Comparison of ENCODE assay signal across 8 cellular contexts in the genomic region with DNA sequence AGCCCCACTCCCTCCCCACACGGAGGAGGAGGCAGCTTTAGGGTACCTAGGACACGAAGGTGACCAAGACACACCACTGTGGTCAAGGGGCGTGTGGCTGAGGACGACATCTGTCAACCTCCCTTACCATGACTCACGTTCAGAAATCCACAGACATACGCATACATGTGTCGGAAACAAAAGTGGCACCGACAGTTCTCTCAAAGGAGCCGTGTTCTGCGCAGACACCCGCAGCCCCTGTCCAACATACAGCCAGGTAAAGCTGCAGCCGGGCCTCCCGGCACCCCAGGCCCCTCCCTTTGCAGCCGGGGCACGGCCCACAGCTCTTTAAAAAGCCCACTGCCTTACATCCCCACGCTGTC. TPM values are rescaled to one million over a fixed set of nuclear protein-coding genes. Genes with fewer than 3 reads are reported as not detected.
DNase-seq lines count a peak whose midpoint lies in the region; ATAC-seq, FAIRE-seq and TF ChIP-seq lines count a peak whose summit lies in the region.

No MANE protein-coding gene starts in this region.

- FAIRE-seq in H54 (lab: Jason Lieb, UNC) = no peak

- peaks cover 1% of the 10 kb centered on the region for H3K36me3 Mint-ChIP-seq in central memory CD8-positive, alpha-beta T cell (ENCODE audit: insufficient read depth)

- H3F3A ChIP-seq in OCI-LY1 (ENCODE audit: insufficient read depth, low read length) = no peaks in the 10 kb centered on the region

- H3K4me3 Mint-ChIP-seq in central memory CD8-positive, alpha-beta T cell = peak overlapping the region; percentile 65

- TF ChIP-seq POLR2A in ovary (IDR thresholded peaks at IDR 0.05) (no peak), H54 (IDR thresholded peaks at IDR 0.05; ENCODE audit: low read depth, low read length) (no peak)

- H3K9me3 Mint-ChIP-seq in central memory CD8-positive, alpha-beta T cell = no peaks in the 10 kb centered on the region

- ATAC-seq in DND-41 (ENCODE audit: insufficient read depth, low read depth) = peak; percentile 15; the same call in 2 of the 3 replicates
- ATAC-seq in central memory CD8-positive, alpha-beta T cell (replicated peaks; ENCODE audit: extremely low read depth, poor library complexity, severe bottlenecking) = no peak
- ATAC-seq in HG03571 (IDR thresholded peaks at IDR 0.05; ENCODE audit: unreplicated experiment) = no peak
- no peak for ATAC-seq in GM18511 (IDR thresholded peaks at IDR 0.05; ENCODE audit: unreplicated experiment)

- H3K27me3 ChIP-seq in DND-41 (ENCODE audit: insufficient read depth, low read length, poor library complexity) = no peaks in the 10 kb centered on the region
- no peaks in the 10 kb centered on the region for H3K27me3 ChIP-seq in OCI-LY1 (ENCODE audit: insufficient read depth, low read length)
- H3K27me3 ChIP-seq in ovary = no peaks in the 10 kb centered on the region

- no peaks in the 10 kb centered on the region for H4K20me1 ChIP-seq in DND-41 (ENCODE audit: insufficient read depth, low read length)
- H4K20me1 ChIP-seq in OCI-LY1 (ENCODE audit: insufficient read depth, low read length) = no peaks in the 10 kb centered on the region

- no peaks in the 10 kb centered on the region for H3K36me3 ChIP-seq in DND-41 (ENCODE audit: insufficient read depth, low read length)
- peaks cover 5% of the 10 kb centered on the region; the same call in 1 of the 2 replicates for H3K36me3 ChIP-seq in OCI-LY1 (ENCODE audit: insufficient read depth, low read length)
- H3K36me3 ChIP-seq in ovary = no peaks in the 10 kb centered on the region

- no peak for TF ChIP-seq CTCF in DND-41 (IDR thresholded peaks at IDR 0.05; ENCODE audit: borderline replicate concordance, extremely low read depth, low read length, poor library complexity, severe bottlenecking)
- TF ChIP-seq CTCF in OCI-LY1 (IDR thresholded peaks at IDR 0.05; ENCODE audit: low read length) = no peak
- no peak for TF ChIP-seq CTCF in ovary (IDR thresholded peaks at IDR 0.05)

- TF ChIP-seq EP300 in ovary (IDR thresholded peaks at IDR 0.05) = no peak

- DNase-seq in DND-41 (no peak), ovary (no peak), 8988T (no peak), H54 (ENCODE audit: insufficient read length, low spot score) (no peak)
- DNase-seq in central memory CD8-positive, alpha-beta T cell (ENCODE audit: low spot score in 2 of 2) = no peak

- H3K9ac ChIP-seq in DND-41 (ENCODE audit: low read depth, low read length) (peak overlapping the region; percentile 79), OCI-LY1 (ENCODE audit: low read length) (peak overlapping the region; percentile 64)

- H3K27ac Mint-ChIP-seq in central memory CD8-positive, alpha-beta T cell (ENCODE audit: low read depth) = peak overlapping the region; percentile 66

- peaks cover 6% of the 10 kb centered on the region for H3K4me1 Mint-ChIP-seq in central memory CD8-positive, alpha-beta T cell

- peak overlapping the region; percentile 16 to 70; a peak in 3 of 4 replicates for H3K4me3 ChIP-seq in DND-41 (ENCODE audit: low read depth in 1 of 2, low read length in 2 of 2)
- H3K4me3 ChIP-seq in OCI-LY1 (ENCODE audit: low read depth, low read length, poor library complexity, severe bottlenecking) = peak overlapping the region; percentile 51
- H3K4me3 ChIP-seq in ovary = peak overlapping the region; percentile 23

- H2AFZ ChIP-seq in DND-41 (ENCODE audit: low read depth, low read length) (peak overlapping the region; percentile 74), OCI-LY1 (ENCODE audit: low read length) (no peak overlapping the region)

- H3K9me2 ChIP-seq in OCI-LY1 (ENCODE audit: low read depth, low read length) = no peaks in the 10 kb centered on the region

- 26 to 43% (median 34%) methylated on average over 16 of the region's 16 CpGs for WGBS in ovary, 3 donors

- H3K27me3 Mint-ChIP-seq in central memory CD8-positive, alpha-beta T cell = peaks cover 19% of the 10 kb centered on the region

- H3K4me1 ChIP-seq in DND-41 (ENCODE audit: insufficient read depth, low read length) (peaks cover 59% of the 10 kb centered on the region), OCI-LY1 (ENCODE audit: insufficient read depth, low read length, severe bottlenecking) (peaks cover 78% of the 10 kb centered on the region), ovary (ENCODE audit: insufficient read depth) (peaks cover 1% of the 10 kb centered on the region)

- H3K9me3 ChIP-seq in DND-41 (ENCODE audit: insufficient read depth, low read length, severe bottlenecking) = no peaks in the 10 kb centered on the region
- H3K9me3 ChIP-seq in OCI-LY1 (ENCODE audit: low read length) = peaks cover 3% of the 10 kb centered on the region; the same call in 1 of the 2 replicates
- no peaks in the 10 kb centered on the region for H3K9me3 ChIP-seq in ovary

- H3K79me2 ChIP-seq in DND-41 (ENCODE audit: insufficient read depth, low read length) (peaks cover 7% of the 10 kb centered on the region), OCI-LY1 (ENCODE audit: insufficient read depth, low read length) (no peaks in the 10 kb centered on the region)

- H3K4me2 ChIP-seq in DND-41 (ENCODE audit: insufficient read depth, low read length) (peak overlapping the region; percentile 86), OCI-LY1 (ENCODE audit: low read length) (peak overlapping the region; percentile 54)

- intact Hi-C loops in ovary (cut with DNase I) = loop anchor here in 1 of 4 donors (5.0 kb wide), 1 partner anchor 1044 kb away; no protein-coding TSS in a partner anchor

- H3K27ac ChIP-seq in DND-41 (ENCODE audit: low read length) (peak overlapping the region; percentile 100), OCI-LY1 (ENCODE audit: low read depth, low read length, poor library complexity, severe bottlenecking) (peak overlapping the region; percentile 97), ovary (no peak overlapping the region)

RNA-seq across cellular contexts. Expression of a gene that starts 40.4 kb away (rescaled TPM):
- 10 to 100 TPM; 24.1 to 35.9 (median 30.5) TPM for total RNA-seq in ovary
- 10 to 100 TPM; 16.2 to 22.7 TPM for polyA plus RNA-seq in ovary

Comparison
In these comparisons a context has a peak if more than half of its experiments do, and no peak if none do; other contexts are left out.
1. H3K27ac ChIP-seq: peak in DND-41 (single experiment) and OCI-LY1 (single experiment); none in ovary (0 of 2).
2. Peak in every context shown above with its lines, with median percentiles within 50 percentile points of each other: H3K4me3 ChIP-seq.